1 cellular context compared by ENCODE assay signal in genomic region chr20:58650776-58651547, GRCh38.
TF ChIP-seq lines count a peak whose summit lies in the region.

Gene STX16, plus strand, starts transcription at chr20:58651283. Its CDS starts 724 bp downstream, at chr20:58652007.

TF ChIP-seq in HepG2, 621 proteins besides CTCF, POLR2A, EP300 and RAD21 (continued from another document and continues in another):
- TF ChIP-seq HES4 (CRISPR knock-in tag; IDR thresholded peaks at IDR 0.05; ENCODE audit: borderline replicate concordance) (peak; percentile 99), ZBTB7B (CRISPR knock-in tag; IDR thresholded peaks at IDR 0.05) (peak; percentile 89; the same call in 1 of the 2 replicates), ZNF784 (CRISPR knock-in tag; IDR thresholded peaks at IDR 0.05; ENCODE audit: borderline replicate concordance) (peak; percentile 100; the same call in 1 of the 2 replicates), ZBTB38 (CRISPR knock-in tag; IDR thresholded peaks at IDR 0.05) (peak; percentile 99), PTBP1 (IDR thresholded peaks at IDR 0.05; ENCODE audit: low read depth, low read length, poor library complexity, severe bottlenecking) (peak; percentile 96), CBX1 (IDR thresholded peaks at IDR 0.05; ENCODE audit: low read depth) (peak; percentile 100), BRD4 (CRISPR knock-in tag; IDR thresholded peaks at IDR 0.05) (peak; percentile 100), GMEB2 (CRISPR knock-in tag; IDR thresholded peaks at IDR 0.05; ENCODE audit: low read depth) (no peak), PRDM10 (CRISPR knock-in tag; IDR thresholded peaks at IDR 0.05; ENCODE audit: low read depth) (peak; percentile 91), TAF15 (IDR thresholded peaks at IDR 0.05; ENCODE audit: low read depth, low read length, poor library complexity, severe bottlenecking) (peak; percentile 100), KDM5B (CRISPR knock-in tag; IDR thresholded peaks at IDR 0.05; ENCODE audit: borderline replicate concordance) (peak; percentile 98), TCF7L2 (IDR thresholded peaks at IDR 0.05; ENCODE audit: low read depth, low read length) (no peak), PATZ1 (CRISPR knock-in tag; IDR thresholded peaks at IDR 0.05) (peak; percentile 97), GLI4 (CRISPR knock-in tag; IDR thresholded peaks at IDR 0.05; ENCODE audit: borderline replicate concordance) (peak; percentile 84), SOX5 (CRISPR knock-in tag; IDR thresholded peaks at IDR 0.05; ENCODE audit: borderline replicate concordance) (peak; percentile 67), SRSF4 (IDR thresholded peaks at IDR 0.05; ENCODE audit: low read depth, low read length, poor library complexity, severe bottlenecking) (no peak), ZNF296 (CRISPR knock-in tag; conservative IDR thresholded peaks at IDR 0.05) (no peak; the same call in 1 of the 2 replicates), EZH2 (conservative IDR thresholded peaks at IDR 0.05; ENCODE audit: low read depth, low read length) (no peak), KAT2B (IDR thresholded peaks at IDR 0.05; ENCODE audit: borderline replicate concordance, low read depth, low read length) (no peak), MIXL1 (CRISPR knock-in tag; IDR thresholded peaks at IDR 0.05) (peak; percentile 90), GATAD1 (CRISPR knock-in tag; IDR thresholded peaks at IDR 0.05) (peak; percentile 100), ZNF326 (CRISPR knock-in tag; IDR thresholded peaks at IDR 0.05; ENCODE audit: borderline replicate concordance) (no peak), PRMT3 (CRISPR knock-in tag; IDR thresholded peaks at IDR 0.05; ENCODE audit: borderline replicate concordance, low read depth) (0 out of 2 replicates have a peak, but pooled peaks have one; percentile 7), FOXK1 (CRISPR knock-in tag; IDR thresholded peaks at IDR 0.05; ENCODE audit: borderline replicate concordance, low read depth) (peak; percentile 99), BRF2 (CRISPR knock-in tag; IDR thresholded peaks at IDR 0.05) (peak; percentile 97), JUND (CRISPR knock-in tag; IDR thresholded peaks at IDR 0.05) (peak; percentile 93), IRX3 (CRISPR knock-in tag; IDR thresholded peaks at IDR 0.05; ENCODE audit: borderline replicate concordance, low read depth) (peak; percentile 98), HNRNPK (IDR thresholded peaks at IDR 0.05; ENCODE audit: low read depth, low read length, poor library complexity, severe bottlenecking) (peak; percentile 96), ZNF3 (CRISPR knock-in tag; IDR thresholded peaks at IDR 0.05) (peak; percentile 91), ZNF713 (CRISPR knock-in tag; IDR thresholded peaks at IDR 0.05) (peak; percentile 96; the same call in 1 of the 2 replicates), TOPORS (CRISPR knock-in tag; IDR thresholded peaks at IDR 0.05) (peak; percentile 98), PBX3 (CRISPR knock-in tag; IDR thresholded peaks at IDR 0.05; ENCODE audit: borderline replicate concordance) (peak; percentile 37), ZNF280D (CRISPR knock-in tag; IDR thresholded peaks at IDR 0.05) (peak; percentile 99), SRF (IDR thresholded peaks at IDR 0.05; ENCODE audit: low read depth, low read length) (peak; percentile 89), ZNF747 (CRISPR knock-in tag; IDR thresholded peaks at IDR 0.05; ENCODE audit: borderline replicate concordance) (peak; percentile 100), ZNF782 (CRISPR knock-in tag; IDR thresholded peaks at IDR 0.05; ENCODE audit: borderline replicate concordance) (peak; percentile 95), JUNB (CRISPR knock-in tag; IDR thresholded peaks at IDR 0.05; ENCODE audit: borderline replicate concordance) (peak; percentile 57), TFAP4 (IDR thresholded peaks at IDR 0.05; ENCODE audit: borderline replicate concordance, low read depth) (peak; percentile 81; the same call in 1 of the 2 replicates), FOSL1 (CRISPR knock-in tag; IDR thresholded peaks at IDR 0.05; ENCODE audit: borderline replicate concordance) (no peak), AHR (CRISPR knock-in tag; IDR thresholded peaks at IDR 0.05) (peak; percentile 99), PREB (CRISPR knock-in tag; IDR thresholded peaks at IDR 0.05) (no peak), NR2F1 (CRISPR knock-in tag; IDR thresholded peaks at IDR 0.05) (peak; percentile 79 to 82), ZNF468 (CRISPR knock-in tag; IDR thresholded peaks at IDR 0.05) (peak; percentile 96), RXRB (CRISPR knock-in tag; IDR thresholded peaks at IDR 0.05; ENCODE audit: borderline replicate concordance) (peak; percentile 94), DRAP1 (CRISPR knock-in tag; IDR thresholded peaks at IDR 0.05) (peak; percentile 82; the same call in 1 of the 2 replicates), NFYB (CRISPR knock-in tag; IDR thresholded peaks at IDR 0.05) (peak; percentile 54), ZNF670 (CRISPR knock-in tag; IDR thresholded peaks at IDR 0.05; ENCODE audit: borderline replicate concordance) (peak; percentile 100), RBM39 (IDR thresholded peaks at IDR 0.05; ENCODE audit: low read depth, low read length, poor library complexity, severe bottlenecking) (peak; percentile 100), ZNF333 (CRISPR knock-in tag; IDR thresholded peaks at IDR 0.05; ENCODE audit: borderline replicate concordance) (peak; percentile 99; the same call in 1 of the 2 replicates)
